Comparison of ENCODE assay signal across 1 cellular context in genomic region chr15:101568304-101568703, GRCh38.
TF ChIP-seq lines count a peak whose summit lies in the region.

No MANE protein-coding gene starts in this region.

TF ChIP-seq in SK-N-SH, 30 proteins besides CTCF, POLR2A, EP300 and RAD21 (continued from another document):
- TF ChIP-seq PBX3 (IDR thresholded peaks at IDR 0.05): no peak
- no peak for TF ChIP-seq GABPA (IDR thresholded peaks at IDR 0.05; ENCODE audit: low read depth)
- TF ChIP-seq SIN3A (IDR thresholded peaks at IDR 0.05; ENCODE audit: borderline replicate concordance, low read depth, low read length): no peak
- TF ChIP-seq NFIC (IDR thresholded peaks at IDR 0.05; ENCODE audit: borderline replicate concordance): no peak
- no peak for TF ChIP-seq MXI1 (IDR thresholded peaks at IDR 0.05; ENCODE audit: low read depth, low read length)
- no peak for TF ChIP-seq FOXJ3 (CRISPR knock-in tag; IDR thresholded peaks at IDR 0.05)
- no peak for TF ChIP-seq RFX5 (IDR thresholded peaks at IDR 0.05; ENCODE audit: low read length)
- TF ChIP-seq, protein P1, sequence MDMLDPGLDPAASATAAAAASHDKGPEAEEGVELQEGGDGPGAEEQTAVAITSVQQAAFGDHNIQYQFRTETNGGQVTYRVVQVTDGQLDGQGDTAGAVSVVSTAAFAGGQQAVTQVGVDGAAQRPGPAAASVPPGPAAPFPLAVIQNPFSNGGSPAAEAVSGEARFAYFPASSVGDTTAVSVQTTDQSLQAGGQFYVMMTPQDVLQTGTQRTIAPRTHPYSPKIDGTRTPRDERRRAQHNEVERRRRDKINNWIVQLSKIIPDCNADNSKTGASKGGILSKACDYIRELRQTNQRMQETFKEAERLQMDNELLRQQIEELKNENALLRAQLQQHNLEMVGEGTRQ (IDR thresholded peaks at IDR 0.05; ENCODE audit: borderline replicate concordance, low read depth, low read length): no peak
- TF ChIP-seq, protein P2, sequence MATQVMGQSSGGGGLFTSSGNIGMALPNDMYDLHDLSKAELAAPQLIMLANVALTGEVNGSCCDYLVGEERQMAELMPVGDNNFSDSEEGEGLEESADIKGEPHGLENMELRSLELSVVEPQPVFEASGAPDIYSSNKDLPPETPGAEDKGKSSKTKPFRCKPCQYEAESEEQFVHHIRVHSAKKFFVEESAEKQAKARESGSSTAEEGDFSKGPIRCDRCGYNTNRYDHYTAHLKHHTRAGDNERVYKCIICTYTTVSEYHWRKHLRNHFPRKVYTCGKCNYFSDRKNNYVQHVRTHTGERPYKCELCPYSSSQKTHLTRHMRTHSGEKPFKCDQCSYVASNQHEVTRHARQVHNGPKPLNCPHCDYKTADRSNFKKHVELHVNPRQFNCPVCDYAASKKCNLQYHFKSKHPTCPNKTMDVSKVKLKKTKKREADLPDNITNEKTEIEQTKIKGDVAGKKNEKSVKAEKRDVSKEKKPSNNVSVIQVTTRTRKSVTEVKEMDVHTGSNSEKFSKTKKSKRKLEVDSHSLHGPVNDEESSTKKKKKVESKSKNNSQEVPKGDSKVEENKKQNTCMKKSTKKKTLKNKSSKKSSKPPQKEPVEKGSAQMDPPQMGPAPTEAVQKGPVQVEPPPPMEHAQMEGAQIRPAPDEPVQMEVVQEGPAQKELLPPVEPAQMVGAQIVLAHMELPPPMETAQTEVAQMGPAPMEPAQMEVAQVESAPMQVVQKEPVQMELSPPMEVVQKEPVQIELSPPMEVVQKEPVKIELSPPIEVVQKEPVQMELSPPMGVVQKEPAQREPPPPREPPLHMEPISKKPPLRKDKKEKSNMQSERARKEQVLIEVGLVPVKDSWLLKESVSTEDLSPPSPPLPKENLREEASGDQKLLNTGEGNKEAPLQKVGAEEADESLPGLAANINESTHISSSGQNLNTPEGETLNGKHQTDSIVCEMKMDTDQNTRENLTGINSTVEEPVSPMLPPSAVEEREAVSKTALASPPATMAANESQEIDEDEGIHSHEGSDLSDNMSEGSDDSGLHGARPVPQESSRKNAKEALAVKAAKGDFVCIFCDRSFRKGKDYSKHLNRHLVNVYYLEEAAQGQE (IDR thresholded peaks at IDR 0.05; ENCODE audit: low read depth, low read length): no peak
- no peak for TF ChIP-seq YY1 (IDR thresholded peaks at IDR 0.05; ENCODE audit: low read depth)
